In the genomic region with DNA sequence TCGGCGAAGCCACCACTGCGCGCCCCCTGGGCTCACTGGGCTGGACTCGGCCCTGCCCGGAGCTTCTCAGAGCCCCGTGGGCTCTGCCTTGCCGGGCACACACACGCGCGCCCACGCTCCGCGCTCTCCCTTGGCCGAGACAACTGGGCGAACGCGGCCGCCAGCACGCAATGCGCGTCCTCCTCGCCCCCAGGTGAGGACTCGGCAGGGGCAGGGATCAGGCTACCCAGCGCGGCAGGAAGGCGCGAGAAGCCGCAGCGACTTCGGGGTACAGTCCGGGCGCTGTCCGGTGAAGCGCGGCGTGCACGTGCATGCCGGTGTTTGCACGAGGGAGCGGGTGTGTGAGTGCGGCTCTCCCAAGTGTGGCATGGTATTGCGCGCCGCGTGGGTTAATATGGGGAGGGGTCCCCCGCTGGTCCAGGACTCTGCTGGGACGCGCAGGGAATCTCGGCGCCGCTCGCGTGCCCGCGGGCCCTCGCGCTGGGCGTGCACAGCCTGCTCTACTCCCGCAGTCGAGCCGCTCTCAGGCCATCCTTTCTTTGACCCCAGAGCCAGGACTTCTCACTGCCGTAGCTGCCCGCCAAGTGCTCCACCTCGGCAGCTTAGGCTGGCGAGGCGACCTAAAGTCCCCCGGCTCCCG, we compare ENCODE assay signal across 16 cellular contexts. TPM values are rescaled to one million over a fixed set of nuclear protein-coding genes. Genes with fewer than 3 reads are reported as not detected.
DNase-seq lines count a peak whose midpoint lies in the region; ATAC-seq, FAIRE-seq and TF ChIP-seq lines count a peak whose summit lies in the region.
"Had no signal": no experiment of that assay in that cellular context is flagged by ENCODE, and none has a peak within 500 bp of the region (broad histone marks: within the 10 kb centered on the region; RNA-seq: fewer than 3 reads in every experiment).

No MANE protein-coding gene starts in this region.

- H3K36me3 ChIP-seq in ES-I3 (ENCODE audit: insufficient read depth, low read length) (no peaks in the 10 kb centered on the region), astrocyte (ENCODE audit: insufficient read depth, low read length) (no peaks in the 10 kb centered on the region), iPS DF 6.9 (ENCODE audit: control insufficient read depth, insufficient read depth, low read length) (no peaks in the 10 kb centered on the region), gastrocnemius medialis (no peaks in the 10 kb centered on the region)

- TF ChIP-seq POLR2A in gastrocnemius medialis (IDR thresholded peaks at IDR 0.05): no peak

- peaks cover 64% of the 10 kb centered on the region for H3K79me2 ChIP-seq in astrocyte (ENCODE audit: insufficient read depth, low read length)

- peaks cover 29% of the 10 kb centered on the region for H3K27me3 Mint-ChIP-seq in astrocyte (ENCODE audit: low read depth, unreplicated experiment)

- H3K4me1 Mint-ChIP-seq in astrocyte (ENCODE audit: low read depth, unreplicated experiment): peaks cover 16% of the 10 kb centered on the region

- H3K9ac ChIP-seq in ES-I3 (ENCODE audit: low read depth, low read length) (peak overlapping the region; percentile 44), astrocyte (ENCODE audit: low read length) (peak overlapping the region; percentile 85)

- no peaks in the 10 kb centered on the region for H3K36me3 Mint-ChIP-seq in astrocyte (ENCODE audit: low read depth, unreplicated experiment)
- H3K36me3 Mint-ChIP-seq: activated CD8-positive, alpha-beta memory T cell treated with anti-CD3 and anti-CD28 coated beads, Interleukin-2, amount 10 ng/mL, durations not matched to agents 7 days and 5 days; stimulated activated memory B cell treated with anti-CD40 and anti-IgM and Interleukin-4, amounts not matched to agents 10 μg/mL and 1 μg/mL and 100 μg/mL, for 72 hours had no signal

- DNase-seq in astrocyte (ENCODE audit: low read depth) (peak; percentile 23), iPS DF 6.9 (ENCODE audit: low read depth, low spot score) (no peak), gastrocnemius medialis (no peak), cerebellum (ENCODE audit: low spot score) (no peak), hypothalamus (lab: John Stamatoyannopoulos, UW) (no peak)
- DNase-seq: activated CD8-positive, alpha-beta memory T cell treated with anti-CD3 and anti-CD28 coated beads, Interleukin-2, amount 10 ng/mL, durations not matched to agents 7 days and 5 days; DMS 273 treated with DMSO at 0.1 percent for 48 hours; erythroblast; NCI-H1092; NCI-H774; T-helper 17 cell had no signal

- H3K27me3 ChIP-seq in astrocyte (ENCODE audit: insufficient read depth, low read length) (peaks cover 15% of the 10 kb centered on the region), iPS DF 6.9 (ENCODE audit: control insufficient read depth, insufficient read depth, low read length) (peaks cover 58% of the 10 kb centered on the region), gastrocnemius medialis (peaks cover 71 to 81% (median 73%) of the 10 kb centered on the region in 3 donors)

- no peak overlapping the region for H3K4me3 Mint-ChIP-seq in astrocyte (ENCODE audit: unreplicated experiment)
- H3K4me3 Mint-ChIP-seq: activated CD8-positive, alpha-beta memory T cell treated with anti-CD3 and anti-CD28 coated beads, Interleukin-2, amount 10 ng/mL, durations not matched to agents 7 days and 5 days; T-helper 17 cell had no signal

- H3K9me3 ChIP-seq in ES-I3 (ENCODE audit: control insufficient read depth, insufficient read depth, low read length) (peaks cover 11% of the 10 kb centered on the region), astrocyte (ENCODE audit: insufficient read depth, low read depth, low read length) (no peaks in the 10 kb centered on the region), iPS DF 6.9 (ENCODE audit: control insufficient read depth, insufficient read depth, low read length) (peaks cover 3% of the 10 kb centered on the region; the same call in 1 of the 2 replicates), gastrocnemius medialis (no peaks in the 10 kb centered on the region)

- peaks cover 29% of the 10 kb centered on the region for H4K20me1 ChIP-seq in astrocyte (ENCODE audit: insufficient read depth, low read length)

- intact Hi-C loops in gastrocnemius medialis (cut with DNase I; ENCODE audit: low total_unique reads): no loop called here

- in situ Hi-C loops in gastrocnemius medialis (cut with MboI; ENCODE audit: low sequenced_read_pairs in 4 of 4): no loop called here

- peak overlapping the region; percentile 89 for H3K4me2 ChIP-seq in astrocyte (ENCODE audit: low read length)

- H3K27ac ChIP-seq in astrocyte (ENCODE audit: low read depth, low read length) (peak overlapping the region; percentile 91), iPS DF 6.9 (ENCODE audit: low read length) (no peak overlapping the region), gastrocnemius medialis (no peak overlapping the region)

- H3K9me3 Mint-ChIP-seq in astrocyte (ENCODE audit: unreplicated experiment): no peaks in the 10 kb centered on the region
- H3K9me3 Mint-ChIP-seq: stimulated activated memory B cell treated with anti-CD40 and anti-IgM and Interleukin-4, amounts not matched to agents 10 μg/mL and 1 μg/mL and 100 μg/mL, for 72 hours had no signal

- TF ChIP-seq CTCF in astrocyte (IDR thresholded peaks at IDR 0.05; ENCODE audit: insufficient read depth, low read depth, low read length) (no peak), gastrocnemius medialis (IDR thresholded peaks at IDR 0.05 in 4 of 5, conservative IDR thresholded peaks at IDR 0.05 in 1 of 5) (no peak)

- ATAC-seq in gastrocnemius medialis (no peak), GM19463 (IDR thresholded peaks at IDR 0.05; ENCODE audit: unreplicated experiment) (no peak), GM21381 (IDR thresholded peaks at IDR 0.05; ENCODE audit: unreplicated experiment) (no peak)
- ATAC-seq: activated CD8-positive, alpha-beta memory T cell treated with anti-CD3 and anti-CD28 coated beads, Interleukin-2, amount 10 ng/mL, durations not matched to agents 7 days and 5 days; stimulated activated memory B cell treated with anti-CD40 and anti-IgM and Interleukin-4, amounts not matched to agents 10 μg/mL and 1 μg/mL and 100 μg/mL, for 72 hours; T-helper 17 cell had no signal

- no peak overlapping the region for H3K27ac Mint-ChIP-seq in astrocyte (ENCODE audit: unreplicated experiment)
- H3K27ac Mint-ChIP-seq: activated CD8-positive, alpha-beta memory T cell treated with anti-CD3 and anti-CD28 coated beads, Interleukin-2, amount 10 ng/mL, durations not matched to agents 7 days and 5 days; stimulated activated memory B cell treated with anti-CD40 and anti-IgM and Interleukin-4, amounts not matched to agents 10 μg/mL and 1 μg/mL and 100 μg/mL, for 72 hours; T-helper 17 cell had no signal

- H3K4me3 ChIP-seq in astrocyte (ENCODE audit: insufficient read depth, low read depth, low read length) (peak overlapping the region; percentile 74), iPS DF 6.9 (ENCODE audit: low read length) (peak overlapping the region; percentile 3; the same call in 1 of the 2 replicates), gastrocnemius medialis (peak overlapping the region in 3 of 4 donors; percentile 22 to 44 (median 36))

- H2AFZ ChIP-seq in astrocyte (ENCODE audit: low read depth, low read length): peak overlapping the region; percentile 73

- no peak for FAIRE-seq in astrocyte (lab: Jason Lieb, UNC)

- WGBS in iPS DF 6.9 (ENCODE audit: insufficient coverage, insufficient read length): no CpG with 5 or more reads among the region's 69 CpGs

- H3K4me1 ChIP-seq in ES-I3 (ENCODE audit: insufficient read depth, low read length) (peaks cover 12% of the 10 kb centered on the region; the same call in 1 of the 2 replicates), astrocyte (ENCODE audit: insufficient read depth, low read length) (peaks cover 45% of the 10 kb centered on the region), iPS DF 6.9 (ENCODE audit: control insufficient read depth, insufficient read depth, low read length) (peaks cover 8% of the 10 kb centered on the region), gastrocnemius medialis (peaks cover 5 to 14% of the 10 kb centered on the region in 2 donors)

RNA-seq across cellular contexts. Expression of a gene that starts 5.5 kb away (rescaled TPM):
- total RNA-seq in astrocyte: 1.6 and 1.7 TPM in 2 replicates
- not detected for total RNA-seq in gastrocnemius medialis
- 39.7 TPM for total RNA-seq in cerebellum
- total RNA-seq: activated CD8-positive, alpha-beta memory T cell treated with anti-CD3 and anti-CD28 coated beads, Interleukin-2, amount 10 ng/mL, durations not matched to agents 7 days and 5 days; lung microvascular endothelial cell; T-helper 17 cell had no signal

Comparison
In these comparisons a context has a peak if more than half of its experiments do, and no peak if none do; other contexts are left out.
1. H3K4me3 ChIP-seq: peak in every context shown above with its lines; median percentile 74 in astrocyte; 36 in gastrocnemius medialis; 3 in iPS DF 6.9.
2. RNA of a gene that starts 5.5 kb away (total RNA-seq): 39.7 TPM in cerebellum (single experiment); 1.6 to 1.7 TPM in astrocyte and not detected in gastrocnemius medialis; every median in the first group is over 10 times any median in the second.